14 cellular contexts compared by ENCODE assay signal in the genomic region with DNA sequence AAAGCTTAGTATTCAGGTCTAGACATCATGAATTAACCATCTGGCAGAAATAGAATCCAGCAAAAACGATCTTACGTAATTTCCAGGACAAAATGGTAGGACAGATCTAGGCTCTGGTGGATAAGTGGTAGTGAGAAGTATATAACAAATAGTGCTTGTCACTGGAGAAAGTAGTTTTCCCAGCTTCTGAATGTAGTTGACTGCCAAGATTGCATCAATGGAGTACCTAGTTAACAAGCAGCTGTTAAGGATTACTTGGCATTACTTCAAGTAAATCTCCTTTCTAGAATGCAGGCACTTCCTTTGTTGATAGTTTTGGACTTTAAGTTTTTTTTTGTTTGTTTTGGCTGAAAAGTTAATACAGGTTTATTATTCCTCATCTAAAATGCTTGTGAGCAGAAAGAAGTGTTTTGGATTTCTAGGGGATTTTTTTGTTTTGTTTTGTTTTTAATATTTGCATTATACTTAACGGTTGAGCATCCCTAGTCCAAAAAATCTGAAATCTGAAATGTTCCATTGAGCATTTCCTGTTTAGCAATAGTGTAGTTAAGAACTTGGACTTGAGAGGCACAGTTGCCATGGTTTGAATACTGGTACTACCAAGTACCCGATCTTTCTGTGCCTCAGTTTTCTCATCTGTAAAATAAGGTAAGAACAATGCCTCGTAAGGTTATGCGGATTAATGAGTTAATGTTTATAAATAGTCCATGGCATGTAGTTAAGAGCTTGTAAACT. TPM values are rescaled to one million over a fixed set of nuclear protein-coding genes. Genes with fewer than 3 reads are reported as not detected.
DNase-seq lines count a peak whose midpoint lies in the region; ATAC-seq, FAIRE-seq and TF ChIP-seq lines count a peak whose summit lies in the region.
"Had no signal": no experiment of that assay in that cellular context is flagged by ENCODE, and none has a peak within 500 bp of the region (broad histone marks: within the 10 kb centered on the region; RNA-seq: fewer than 3 reads in every experiment).

No MANE protein-coding gene starts in this region.

- no peak overlapping the region for H3K4me3 Mint-ChIP-seq in activated CD4-positive, alpha-beta T cell treated with anti-CD3 and anti-CD28 coated beads, Interleukin-2, amount 10 ng/mL, durations not matched to agents 7 days and 5 days
- H3K4me3 Mint-ChIP-seq: CD4-positive, CD25-positive, alpha-beta regulatory T cell had no signal

- H3K36me3 Mint-ChIP-seq in activated CD4-positive, alpha-beta T cell treated with anti-CD3 and anti-CD28 coated beads, Interleukin-2, amount 10 ng/mL, durations not matched to agents 7 days and 5 days (ENCODE audit: low read depth), result peaks cover 9% of the 10 kb centered on the region

- peak; percentile 98 for DNase-seq in DMS79 treated with DMSO at 0.1 percent for 48 hours (lab: John Stamatoyannopoulos, UW)
- DNase-seq in NCI-H2196 (lab: John Stamatoyannopoulos, UW; ENCODE audit: unreplicated experiment), result peak; percentile 74
- DNase-seq in fibroblast of gingiva (ENCODE audit: low read depth), result peak; percentile 27
- DNase-seq in pancreas, result no peak
- DNase-seq in T-helper 1 cell, result no peak
- DNase-seq in activated CD4-positive, alpha-beta T cell treated with anti-CD3 and anti-CD28 coated beads, Interleukin-2, amount 10 ng/mL, durations not matched to agents 7 days and 5 days, result no peak
- no peak for DNase-seq in central memory CD4-positive, alpha-beta T cell
- DNase-seq: activated CD4-positive, alpha-beta T cell treated with anti-CD3 and anti-CD28 coated beads, Interleukin-2, amount 50 U/mL, for 1 hour; CD4-positive, CD25-positive, alpha-beta regulatory T cell; NCI-H2171; PC-9 had no signal

- no peaks in the 10 kb centered on the region for H3K27me3 ChIP-seq in pancreas

- FAIRE-seq in pancreas (lab: Jason Lieb, UNC), result peak; percentile 23
- FAIRE-seq: K562 had no signal

- ATAC-seq in pancreas (peak; percentile 58 to 87 (median 74)), HG02870 (IDR thresholded peaks at IDR 0.05; ENCODE audit: unreplicated experiment) (no peak)
- ATAC-seq: K562, sciatic nerve had no signal

- H3K9me3 Mint-ChIP-seq in activated CD4-positive, alpha-beta T cell treated with anti-CD3 and anti-CD28 coated beads, Interleukin-2, amount 10 ng/mL, durations not matched to agents 7 days and 5 days, result no peaks in the 10 kb centered on the region
- H3K9me3 Mint-ChIP-seq: CD4-positive, CD25-positive, alpha-beta regulatory T cell had no signal

- no peak overlapping the region for H3K27ac ChIP-seq in pancreas
- H3K27ac ChIP-seq: PC-9 had no signal

- H3K27me3 Mint-ChIP-seq in activated CD4-positive, alpha-beta T cell treated with anti-CD3 and anti-CD28 coated beads, Interleukin-2, amount 10 ng/mL, durations not matched to agents 7 days and 5 days, result no peaks in the 10 kb centered on the region
- H3K27me3 Mint-ChIP-seq: CD4-positive, CD25-positive, alpha-beta regulatory T cell had no signal

- no peaks in the 10 kb centered on the region for H3K4me1 Mint-ChIP-seq in activated CD4-positive, alpha-beta T cell treated with anti-CD3 and anti-CD28 coated beads, Interleukin-2, amount 10 ng/mL, durations not matched to agents 7 days and 5 days

- POLR2A ChIA-PET in activated CD4-positive, alpha-beta T cell treated with anti-CD3 and anti-CD28 coated beads, Interleukin-2, amount 10 ng/mL, durations not matched to agents 7 days and 5 days (lab: Charles Lee), result no interaction called here

- no peak for TF ChIP-seq CTCF in pancreas (IDR thresholded peaks at IDR 0.05)

- no peaks in the 10 kb centered on the region for H3K36me3 ChIP-seq in pancreas

- intact Hi-C loops in pancreas (cut with DNase I), result no loop called here

- peaks cover 0 to 12% (median 10%) of the 10 kb centered on the region in 3 donors for H3K4me1 ChIP-seq in pancreas

- CTCF ChIA-PET in activated CD4-positive, alpha-beta T cell treated with anti-CD3 and anti-CD28 coated beads, Interleukin-2, amount 10 ng/mL, durations not matched to agents 7 days and 5 days (lab: Charles Lee), result interaction anchor here (1.1 kb wide), 1 partner anchor 28 kb away, joined by 3 read pairs; no protein-coding TSS in a partner anchor

- no peak overlapping the region for H3K27ac Mint-ChIP-seq in activated CD4-positive, alpha-beta T cell treated with anti-CD3 and anti-CD28 coated beads, Interleukin-2, amount 10 ng/mL, durations not matched to agents 7 days and 5 days
- H3K27ac Mint-ChIP-seq: CD4-positive, CD25-positive, alpha-beta regulatory T cell had no signal

- WGBS in pancreas, 2 donors, result 45 to 48% methylated on average over 6 of the region's 6 CpGs

- no peak overlapping the region for H3K4me3 ChIP-seq in pancreas
- H3K4me3 ChIP-seq: K562, PC-9 had no signal

- no peaks in the 10 kb centered on the region for H3K9me3 ChIP-seq in pancreas

RNA-seq across cellular contexts. Expression of a gene that starts 20.3 kb away (rescaled TPM):
- 1 to 10 TPM; 2.5 to 9.0 (median 3.7) TPM for total RNA-seq in pancreas
- polyA plus RNA-seq in pancreas, result 1 to 10 TPM; 2.5 to 4.3 TPM
- 10 to 100 TPM in 1 of 2 experiments, 1 to 10 TPM in 1; 9.4 to 11.9 TPM for total RNA-seq in activated CD4-positive, alpha-beta T cell treated with anti-CD3 and anti-CD28 coated beads, Interleukin-2, amount 10 ng/mL, durations not matched to agents 7 days and 5 days

RNA-seq across cellular contexts. Expression of a gene that starts 20.4 kb away (rescaled TPM):
- 10 to 100 TPM; 16.0 to 31.4 (median 22.6) TPM for total RNA-seq in pancreas
- 10 to 100 TPM; 14.5 to 18.6 TPM for polyA plus RNA-seq in pancreas
- total RNA-seq in activated CD4-positive, alpha-beta T cell treated with anti-CD3 and anti-CD28 coated beads, Interleukin-2, amount 10 ng/mL, durations not matched to agents 7 days and 5 days, result 10 to 100 TPM; 30.7 to 32.5 TPM

RNA-seq across cellular contexts. Expression of a gene that starts 36.8 kb away (rescaled TPM):
- 100 to 1,000 TPM; 137 to 178 (median 172) TPM for total RNA-seq in pancreas
- polyA plus RNA-seq in pancreas, result 100 to 1,000 TPM in 1 of 2 donors, 10 to 100 TPM in 1; 76.5 to 107 TPM
- total RNA-seq in activated CD4-positive, alpha-beta T cell treated with anti-CD3 and anti-CD28 coated beads, Interleukin-2, amount 10 ng/mL, durations not matched to agents 7 days and 5 days, result 100 to 1,000 TPM; 107 to 110 TPM

RNA-seq across cellular contexts. Expression of a gene that starts 37.1 kb away (rescaled TPM):
- 10 to 100 TPM in 2 of 6 donors, 1 to 10 TPM in 4; 6.3 to 16.3 (median 7.5) TPM for total RNA-seq in pancreas
- polyA plus RNA-seq in pancreas, result 10 to 100 TPM; 27.8 to 29.4 TPM
- 10 to 100 TPM; 34.8 to 43.4 TPM for total RNA-seq in activated CD4-positive, alpha-beta T cell treated with anti-CD3 and anti-CD28 coated beads, Interleukin-2, amount 10 ng/mL, durations not matched to agents 7 days and 5 days

RNA-seq across cellular contexts. Expression of a gene that starts 51.0 kb away (rescaled TPM):
- 1 to 10 TPM; 5.3 to 8.2 (median 6.6) TPM for total RNA-seq in pancreas
- 1 to 10 TPM; 6.1 to 6.4 TPM for polyA plus RNA-seq in pancreas
- total RNA-seq in activated CD4-positive, alpha-beta T cell treated with anti-CD3 and anti-CD28 coated beads, Interleukin-2, amount 10 ng/mL, durations not matched to agents 7 days and 5 days, result 10 to 100 TPM; 13.5 to 14.0 TPM

Comparison
In these comparisons a context has a peak if more than half of its experiments do, and no peak if none do; other contexts are left out.
1. DNase-seq: peak in DMS79 treated with DMSO at 0.1 percent for 48 hours (single experiment), NCI-H2196 (single experiment) and fibroblast of gingiva (single experiment); none in pancreas (0 of 6), T-helper 1 cell (0 of 5), activated CD4-positive, alpha-beta T cell treated with anti-CD3 and anti-CD28 coated beads, Interleukin-2, amount 10 ng/mL, durations not matched to agents 7 days and 5 days (single experiment) and central memory CD4-positive, alpha-beta T cell (single experiment).